1 cellular context compared by ENCODE assay signal in genomic region chr2:133135035-133135654, GRCh38.
TF ChIP-seq lines count a peak whose summit lies in the region.

No MANE protein-coding gene starts in this region.

TF ChIP-seq in K562, 482 proteins besides CTCF, POLR2A, EP300 and RAD21 (continued from another document):
- TF ChIP-seq ZNF592 (IDR thresholded peaks at IDR 0.05) (no peak), ZBED1 (IDR thresholded peaks at IDR 0.05) (no peak)
